Comparison of ENCODE assay signal across 21 cellular contexts in the genomic region with DNA sequence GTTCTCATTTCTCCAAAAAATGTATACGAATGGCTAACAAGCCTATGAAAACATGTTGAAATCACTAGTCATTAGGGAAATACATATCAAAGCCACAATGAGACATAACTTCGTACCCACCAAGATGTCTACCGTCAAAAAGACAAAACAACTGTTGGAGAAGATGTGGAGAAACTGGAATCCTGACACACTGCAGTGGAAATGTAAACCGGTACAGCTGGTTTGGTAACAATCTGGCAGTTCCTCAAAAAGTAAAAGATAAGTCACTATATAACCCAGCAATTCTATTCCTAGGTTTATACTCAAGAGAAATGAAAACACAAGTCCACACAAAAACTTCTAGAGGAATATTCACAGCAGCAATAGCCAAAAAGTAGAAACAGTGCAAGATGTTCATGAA. TPM values are rescaled to one million over a fixed set of nuclear protein-coding genes. Genes with fewer than 3 reads are reported as not detected.
DNase-seq lines count a peak whose midpoint lies in the region; ATAC-seq and TF ChIP-seq lines count a peak whose summit lies in the region.
"Had no signal": no experiment of that assay in that cellular context is flagged by ENCODE, and none has a peak within 500 bp of the region (broad histone marks: within the 10 kb centered on the region; RNA-seq: fewer than 3 reads in every experiment).

No MANE protein-coding gene starts in this region.

- H3K27me3 ChIP-seq in IMR-90 (ENCODE audit: control insufficient read depth, insufficient read depth, low read length) = no peaks in the 10 kb centered on the region
- no peaks in the 10 kb centered on the region for H3K27me3 ChIP-seq in PC-9 (ENCODE audit: insufficient read depth, low read depth)
- H3K27me3 ChIP-seq in prostate gland (replicated peaks; ENCODE audit: insufficient read depth) = no peaks in the 10 kb centered on the region
- H3K27me3 ChIP-seq: BLaER1, MG63 had no signal

- no peaks in the 10 kb centered on the region; the same call in none of the 2 replicates for H4K20me1 ChIP-seq in IMR-90 (ENCODE audit: insufficient read depth, low read length)
- no peaks in the 10 kb centered on the region for H4K20me1 ChIP-seq in PC-9 (ENCODE audit: insufficient read depth)
- H4K20me1 ChIP-seq: BLaER1 had no signal

- no peak for TF ChIP-seq POLR2A in IMR-90 (IDR thresholded peaks at IDR 0.05; ENCODE audit: low read depth, low read length)
- TF ChIP-seq POLR2A in prostate gland (IDR thresholded peaks at IDR 0.05) = no peak

- H3K18ac ChIP-seq in IMR-90 (ENCODE audit: low read depth, low read length) = no peak overlapping the region

- intact Hi-C loops in IMR-90 (cut with micrococcal nuclease) = no loop called here
- intact Hi-C loops in PC-9 (cut with micrococcal nuclease; ENCODE audit: unreplicated experiment) = no loop called here
- intact Hi-C loops in prostate gland (cut with DNase I) = no loop called here

- H3K36me3 ChIP-seq in IMR-90 (ENCODE audit: control insufficient read depth, insufficient read depth, low read length) = no peaks in the 10 kb centered on the region
- no peaks in the 10 kb centered on the region; the same call in 1 of the 2 replicates for H3K36me3 ChIP-seq in PC-9 (ENCODE audit: low read depth)
- no peaks in the 10 kb centered on the region for H3K36me3 ChIP-seq in prostate gland

- H3K4me3 ChIP-seq in IMR-90 (ENCODE audit: insufficient read depth, low read depth, low read length) (no peak overlapping the region), PC-9 (no peak overlapping the region), prostate gland (no peak overlapping the region)
- H3K4me3 ChIP-seq: BLaER1, MG63 had no signal

- peaks cover 4% of the 10 kb centered on the region; the same call in 1 of the 2 replicates for H3F3A ChIP-seq in PC-9 (ENCODE audit: insufficient read depth, low read depth)

- no peak for ATAC-seq in IMR-90 (ENCODE audit: low read depth)
- ATAC-seq in esophagus mucosa = peak; percentile 85

- H2AK9ac ChIP-seq in IMR-90 (replicated peaks; ENCODE audit: low read depth, low read length, poor library complexity) = no peak overlapping the region

- in situ Hi-C loops in IMR-90 (cut with MboI; ENCODE audit: low sequenced_read_pairs) = no loop called here
- in situ Hi-C loops in GM13977 (cut with MboI; ENCODE audit: low pct_unique_long_range_greater_than_20kb, low sequenced_read_pairs, unreplicated experiment) = no loop called here

- H3K79me2 ChIP-seq in PC-9 (ENCODE audit: low read depth) = no peaks in the 10 kb centered on the region; the same call in 1 of the 2 replicates

- no peak overlapping the region for H2BK5ac ChIP-seq in IMR-90 (ENCODE audit: low read depth, low read length, poor library complexity, severe bottlenecking)

- H3K79me1 ChIP-seq in IMR-90 (ENCODE audit: low read depth in 1 of 2, low read length in 2 of 2) = peaks cover 24 to 28% of the 10 kb centered on the region in 2 experiments

- dilution Hi-C loops in IMR-90 (cut with HindIII; ENCODE audit: low sequenced_read_pairs, unreplicated experiment) = no loop called here

- no CpG with 5 or more reads among the region's 4 CpGs for WGBS in IMR-90 (ENCODE audit: extremely low coverage in 2 of 2, insufficient read length in 1 of 2), 2 experiments
- WGBS in prostate gland = 73% methylated on average over 4 of the region's 4 CpGs

- H2BK20ac ChIP-seq in IMR-90 (ENCODE audit: low read depth, low read length) = no peak overlapping the region

- peaks cover 1% of the 10 kb centered on the region; the same call in 1 of the 2 replicates for H3K4me1 ChIP-seq in IMR-90 (ENCODE audit: control insufficient read depth, insufficient read depth, low read length)
- peaks cover 13% of the 10 kb centered on the region for H3K4me1 ChIP-seq in PC-9 (replicated peaks; ENCODE audit: insufficient read depth)
- H3K4me1 ChIP-seq in prostate gland (replicated peaks) = no peaks in the 10 kb centered on the region

- POLR2A ChIA-PET in IMR-90 (lab: Charles Lee; ENCODE audit: unreplicated experiment) (no interaction called here), PC-9 (lab: Charles Lee; ENCODE audit: unreplicated experiment) (interaction anchor here (0.6 kb wide), 1 partner anchor 63 kb away, joined by 4 read pairs; no protein-coding TSS in a partner anchor)

- H3K27ac ChIP-seq in IMR-90 (ENCODE audit: insufficient read depth, low read length) (no peak overlapping the region), PC-9 (no peak overlapping the region), prostate gland (no peak overlapping the region)
- H3K27ac ChIP-seq: BLaER1 had no signal

- H4K8ac ChIP-seq in IMR-90 (ENCODE audit: low read depth in 2 of 2, low read length in 2 of 2) = no peak overlapping the region

- no peak overlapping the region for H4K91ac ChIP-seq in IMR-90 (ENCODE audit: insufficient read depth, low read depth, low read length)

- TF ChIP-seq CTCF in IMR-90 (conservative IDR thresholded peaks at IDR 0.05; ENCODE audit: low read depth, low read length) (no peak), PC-9 (conservative IDR thresholded peaks at IDR 0.05) (no peak), prostate gland (IDR thresholded peaks at IDR 0.05) (no peak), GM13977 (IDR thresholded peaks at IDR 0.05; ENCODE audit: extremely low read depth, insufficient read depth, missing control alignments) (no peak)

- no peak overlapping the region for H4K5ac ChIP-seq in IMR-90 (ENCODE audit: low read depth, low read length)

- H2BK15ac ChIP-seq in IMR-90 (ENCODE audit: low read depth, low read length) = no peak overlapping the region

- BruUV-seq in IMR-90 (replicated peaks; lab: Mats Ljungman, UMichigan) (no TSS peak), PC-9 (replicated peaks; lab: Mats Ljungman, UMichigan) (no TSS peak)

- DNase-seq in IMR-90 (peak; percentile 29), PC-9 (peak; percentile 39 to 72), prostate gland (ENCODE audit: low spot score) (peak; percentile 21), GM13977 (ENCODE audit: low spot score) (no peak), dedifferentiated amniotic fluid mesenchymal stem cell (ENCODE audit: extremely low spot score) (no peak)
- no peak for DNase-seq in effector CD4-positive, alpha-beta T cell
- DNase-seq: ACHN; CD4-positive, alpha-beta T cell; Kasumi-1; MG63; NCI-H1092; NCI-H1436; NCI-H187 treated with DMSO at 0.1 percent for 48 hours; NCI-H2107; NCI-H446 treated with DMSO at 0.1 percent for 48 hours; NCI-H526 treated with DMSO at 0.1 percent for 48 hours; OCI-M1; SHP77; SK-N-SH had no signal

- CTCF ChIA-PET in IMR-90 (lab: Yijun Ruan, JAX) = no interaction called here
- CTCF ChIA-PET in PC-9 (lab: Charles Lee) = no interaction called here

- no peaks in the 10 kb centered on the region for H3K9me1 ChIP-seq in IMR-90 (ENCODE audit: insufficient read depth, low read length)

- H3K9me3 ChIP-seq in IMR-90 (ENCODE audit: control insufficient read depth, insufficient read depth, low read length) (no peaks in the 10 kb centered on the region), PC-9 (ENCODE audit: insufficient read depth, low read depth) (no peaks in the 10 kb centered on the region), prostate gland (no peaks in the 10 kb centered on the region)
- H3K9me3 ChIP-seq: MG63, SK-N-SH had no signal

- no peak overlapping the region for H3K4ac ChIP-seq in IMR-90 (ENCODE audit: low read depth, low read length)

- H2BK120ac ChIP-seq in IMR-90 (ENCODE audit: low read depth, low read length) = no peak overlapping the region

- H3K9ac ChIP-seq in IMR-90 (ENCODE audit: low read depth, low read length) = no peak overlapping the region
- H3K9ac ChIP-seq: BLaER1, SK-N-SH had no signal

- no peak overlapping the region for H3K4me2 ChIP-seq in IMR-90 (ENCODE audit: low read depth, low read length)
- H3K4me2 ChIP-seq in PC-9 = peak overlapping the region; percentile 23; the same call in 1 of the 2 replicates
- H3K4me2 ChIP-seq: BLaER1, SK-N-SH had no signal

- no peak for TF ChIP-seq RAD21 in IMR-90 (IDR thresholded peaks at IDR 0.05; ENCODE audit: low read length)

- no peak overlapping the region for H3K23ac ChIP-seq in IMR-90 (ENCODE audit: low read depth, low read length)

- H2AFZ ChIP-seq in IMR-90 (replicated peaks; ENCODE audit: low read length, poor library complexity) (no peak overlapping the region), PC-9 (no peak overlapping the region)

- H2AK5ac ChIP-seq in IMR-90 (ENCODE audit: low read depth, low read length) = no peak overlapping the region

- no peak overlapping the region for H3K14ac ChIP-seq in IMR-90 (replicated peaks; ENCODE audit: low read depth, low read length)

- no peak overlapping the region for H3K56ac ChIP-seq in IMR-90 (ENCODE audit: extremely low read depth, insufficient read depth, low read length)

- H3K9me2 ChIP-seq in PC-9 (ENCODE audit: insufficient read depth) = no peaks in the 10 kb centered on the region
- H3K9me2 ChIP-seq: SK-N-SH had no signal

TF ChIP-seq in IMR-90, 13 proteins besides CTCF, POLR2A, EP300 and RAD21 (continues in another document):
- no peak for TF ChIP-seq USF2 (IDR thresholded peaks at IDR 0.05; ENCODE audit: low read depth, low read length)
- no peak for TF ChIP-seq CEBPB (IDR thresholded peaks at IDR 0.05; ENCODE audit: low read depth, low read length)
- no peak for TF ChIP-seq NFE2L2 (IDR thresholded peaks at IDR 0.05; ENCODE audit: low read depth, low read length)
- no peak for TF ChIP-seq BHLHE40 (IDR thresholded peaks at IDR 0.05; ENCODE audit: low read depth, low read length)
- TF ChIP-seq RFX5 (IDR thresholded peaks at IDR 0.05; ENCODE audit: low read depth, low read length) = no peak
- TF ChIP-seq RCOR1 (IDR thresholded peaks at IDR 0.05; ENCODE audit: insufficient replicate concordance, low read length) = no peak

RNA-seq across cellular contexts. Expression of gene SCAPER, which starts 7.0 kb away (rescaled TPM):
- total RNA-seq in IMR-90 (2012; rRNA removed) = 9.7 and 13.6 TPM in 2 replicates
- 1.9 and 2.9 TPM in 2 replicates for polyA plus RNA-seq in IMR-90 (2012; rRNA removed)
- polyA plus RNA-seq in IMR-90 (2012; cell fraction: cytosol; rRNA removed) = 0.86 and 0.89 TPM in 2 replicates
- 1.2 and 3.9 TPM in 2 replicates for polyA plus RNA-seq in IMR-90 (2012; cell fraction: nucleus; rRNA removed; ENCODE audit: low replicate concordance)
- 18.7 and 22.0 TPM in 2 replicates for total RNA-seq in PC-9 (2021)
- total RNA-seq in esophagus mucosa = 19.5 TPM
- total RNA-seq in prostate gland = 10 to 100 TPM; 19.1 to 38.9 TPM

RNA-seq across cellular contexts. Expression of gene RCN2, which starts 33.4 kb away (rescaled TPM):
- total RNA-seq in IMR-90 (2012; rRNA removed) (12.0 and 26.1 TPM in 2 replicates), PC-9 (2021) (45.3 and 46.1 TPM in 2 replicates), esophagus mucosa (25.0 TPM), prostate gland (10 to 100 TPM; 31.4 to 49.5 TPM)
- 55.7 and 56.5 TPM in 2 replicates for polyA plus RNA-seq in IMR-90 (2012; rRNA removed)
- polyA plus RNA-seq in IMR-90 (2012; cell fraction: cytosol; rRNA removed) = 12.3 and 23.1 TPM in 2 replicates
- polyA plus RNA-seq in IMR-90 (2012; cell fraction: nucleus; rRNA removed; ENCODE audit: low replicate concordance) = 6.3 and 15.7 TPM in 2 replicates

Comparison
In these comparisons a context has a peak if more than half of its experiments do, and no peak if none do; other contexts are left out.
1. DNase-seq: peak in IMR-90 (single experiment), PC-9 (2 of 2) and prostate gland (single experiment); none in effector CD4-positive, alpha-beta T cell (single experiment), GM13977 (single experiment) and dedifferentiated amniotic fluid mesenchymal stem cell (single experiment).